ENCODE assay signal across 11 cellular contexts in the genomic region with DNA sequence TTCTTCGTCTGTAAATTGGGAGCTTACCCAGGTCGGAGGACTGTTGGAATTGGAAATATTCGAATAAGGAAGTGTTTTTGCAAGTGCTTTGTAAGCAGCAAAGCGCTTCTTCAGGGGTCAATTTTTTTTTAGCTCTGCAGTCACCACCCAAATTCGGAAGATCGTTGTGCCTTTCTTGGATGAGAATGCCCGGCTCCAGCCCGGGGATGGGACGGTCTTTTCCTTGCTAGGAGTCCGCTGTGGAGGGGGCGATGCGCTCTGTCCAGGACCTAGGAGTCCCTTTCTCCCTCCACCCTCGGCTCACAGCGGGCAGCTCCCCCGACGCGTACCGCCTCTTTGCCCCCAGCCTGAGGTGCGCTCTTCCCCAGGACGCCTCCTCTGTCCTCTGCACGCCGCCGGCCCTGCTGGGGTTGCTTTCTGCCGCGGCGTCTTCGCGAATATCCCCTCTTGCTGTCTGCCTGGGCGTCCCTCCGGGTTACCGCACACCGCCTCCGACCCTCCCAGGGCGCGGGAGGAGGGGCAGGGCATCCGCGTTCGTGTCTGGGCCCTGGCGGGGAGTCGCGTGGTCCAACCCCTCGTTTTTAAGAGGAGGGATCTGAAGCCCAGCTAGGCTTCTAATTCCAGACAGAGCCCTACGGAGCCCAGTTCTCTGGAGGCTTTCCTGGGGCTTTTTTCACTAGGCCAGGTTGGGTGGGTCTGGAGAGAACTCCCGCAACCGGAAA.
A peak's percentile ranks its signal among the peaks of the same experiment; 100 is the strongest.
DNase-seq lines count a peak whose midpoint lies in the region; ATAC-seq and TF ChIP-seq lines count a peak whose summit lies in the region.
"Had no signal": no experiment of that assay in that cellular context is flagged by ENCODE, and none has a peak within 500 bp of the region (broad histone marks: within the 10 kb centered on the region; RNA-seq: fewer than 3 reads in every experiment).

No MANE protein-coding gene starts in this region.

- H3K27ac ChIP-seq in right cardiac atrium (ENCODE audit: low read length) (no peak overlapping the region), right atrium auricular region (no peak overlapping the region), right lobe of liver (no peak overlapping the region), caudate nucleus (ENCODE audit: low read depth, low read length) (no peak overlapping the region)
- H3K27ac ChIP-seq: gastrocnemius medialis had no signal

- no peak for DNase-seq in right cardiac atrium
- DNase-seq in right atrium auricular region (ENCODE audit: low spot score), result no peak
- peak; percentile 15 to 27 for DNase-seq in activated T-cell treated with anti-CD3 and anti-CD28 coated beads, Interleukin-2, amount 50 U/mL, for 72 hours
- no peak for DNase-seq in right lobe of liver
- DNase-seq in type B pancreatic cell (ENCODE audit: extremely low spot score, unreplicated experiment), result no peak
- DNase-seq in caudate nucleus (lab: John Stamatoyannopoulos, UW), result no peak
- DNase-seq in activated gamma-delta T cell treated with Interleukin-2 at 50 U/mL for 16 hours, result no peak
- DNase-seq in NCI-H187 (lab: John Stamatoyannopoulos, UW), result no peak
- DNase-seq: gastrocnemius medialis, GOT3, NCI-H510A treated with DMSO at 0.1 percent for 48 hours had no signal

- intact Hi-C loops in right cardiac atrium (cut with DNase I) (no loop called here), right lobe of liver (cut with DNase I) (no loop called here)

- 3% methylated on average over 45 of the region's 45 CpGs for WGBS in right cardiac atrium
- WGBS in right lobe of liver (ENCODE audit: insufficient coverage, low coverage, low lambda C conversion rate, missing lambda C conversion rate), result 2% methylated on average over 35 of the region's 45 CpGs

- H3K4me3 ChIP-seq in right cardiac atrium (ENCODE audit: low read length) (peak overlapping the region; percentile 4), right atrium auricular region (peak overlapping the region in 1 of 2 donors; percentile 18), right lobe of liver (peak overlapping the region in 1 of 3 donors; percentile 16)

- H3K27me3 ChIP-seq in right cardiac atrium (ENCODE audit: control insufficient read depth, insufficient read depth), result no peaks in the 10 kb centered on the region
- peaks cover 38 to 54% of the 10 kb centered on the region in 2 donors for H3K27me3 ChIP-seq in right atrium auricular region
- peaks cover 8 to 49% of the 10 kb centered on the region in 2 donors for H3K27me3 ChIP-seq in right lobe of liver

- ATAC-seq in right cardiac atrium (no peak), right lobe of liver (peak; percentile 16 to 23 (median 22))
- ATAC-seq in activated T-cell treated with anti-CD3 and anti-CD28 coated beads, Interleukin-2, amount 50 U/mL, for 72 hours (replicated peaks in 1 of 2), result peak; percentile 30 to 33
- ATAC-seq: gastrocnemius medialis had no signal

- H3K36me3 ChIP-seq in right atrium auricular region (no peaks in the 10 kb centered on the region), right lobe of liver (no peaks in the 10 kb centered on the region)
- H3K36me3 ChIP-seq: gastrocnemius medialis had no signal

- H3K27me3 Mint-ChIP-seq in activated T-cell treated with anti-CD3 and anti-CD28 coated beads, Interleukin-2, amount 50 U/mL, for 72 hours (ENCODE audit: low read depth), result peaks cover 80% of the 10 kb centered on the region
- H3K27me3 Mint-ChIP-seq in type B pancreatic cell, result peaks cover 83% of the 10 kb centered on the region

- H3K9me3 ChIP-seq in right cardiac atrium (ENCODE audit: control insufficient read depth, low read length) (no peaks in the 10 kb centered on the region), right atrium auricular region (no peaks in the 10 kb centered on the region), right lobe of liver (no peaks in the 10 kb centered on the region)
- H3K9me3 ChIP-seq: gastrocnemius medialis had no signal

- H3K4me3 Mint-ChIP-seq in activated T-cell treated with anti-CD3 and anti-CD28 coated beads, Interleukin-2, amount 50 U/mL, for 72 hours, result peak overlapping the region; percentile 62 to 80
- peak overlapping the region; percentile 73 for H3K4me3 Mint-ChIP-seq in type B pancreatic cell

- no peak overlapping the region for H3K27ac Mint-ChIP-seq in activated T-cell treated with anti-CD3 and anti-CD28 coated beads, Interleukin-2, amount 50 U/mL, for 72 hours
- H3K27ac Mint-ChIP-seq in type B pancreatic cell, result no peak overlapping the region

- H3K36me3 Mint-ChIP-seq in activated T-cell treated with anti-CD3 and anti-CD28 coated beads, Interleukin-2, amount 50 U/mL, for 72 hours (ENCODE audit: insufficient read depth in 2 of 2), result peaks cover 0 to 3% of the 10 kb centered on the region in 2 donors
- no peaks in the 10 kb centered on the region for H3K36me3 Mint-ChIP-seq in type B pancreatic cell

- no peaks in the 10 kb centered on the region for H3K9me3 Mint-ChIP-seq in activated T-cell treated with anti-CD3 and anti-CD28 coated beads, Interleukin-2, amount 50 U/mL, for 72 hours
- H3K9me3 Mint-ChIP-seq in type B pancreatic cell, result no peaks in the 10 kb centered on the region

- TF ChIP-seq POLR2A in right lobe of liver (IDR thresholded peaks at IDR 0.05), result no peak

- TF ChIP-seq CTCF in right atrium auricular region (IDR thresholded peaks at IDR 0.05) (no peak), right lobe of liver (IDR thresholded peaks at IDR 0.05) (no peak), type B pancreatic cell (conservative IDR thresholded peaks at IDR 0.05) (no peak)

- H3K4me1 ChIP-seq in right cardiac atrium (ENCODE audit: control insufficient read depth, insufficient read depth, low read length) (no peaks in the 10 kb centered on the region), right atrium auricular region (peaks cover 0 to 50% of the 10 kb centered on the region in 2 donors), right lobe of liver (peaks cover 0 to 30% (median 9%) of the 10 kb centered on the region in 4 donors)

- H3K4me1 Mint-ChIP-seq in activated T-cell treated with anti-CD3 and anti-CD28 coated beads, Interleukin-2, amount 50 U/mL, for 72 hours (ENCODE audit: low read depth), result peaks cover 47% of the 10 kb centered on the region
- H3K4me1 Mint-ChIP-seq in type B pancreatic cell (ENCODE audit: unreplicated experiment), result peaks cover 25% of the 10 kb centered on the region

Comparison
In these comparisons a context has a peak if more than half of its experiments do, and no peak if none do; other contexts are left out.
1. ATAC-seq: peak in activated T-cell treated with anti-CD3 and anti-CD28 coated beads, Interleukin-2, amount 50 U/mL, for 72 hours (2 of 2) and right lobe of liver (4 of 4); none in right cardiac atrium (0 of 2).
2. DNase-seq: peak in activated T-cell treated with anti-CD3 and anti-CD28 coated beads, Interleukin-2, amount 50 U/mL, for 72 hours (2 of 2); none in right cardiac atrium (0 of 3), right atrium auricular region (single experiment), right lobe of liver (0 of 3), type B pancreatic cell (single experiment), caudate nucleus (0 of 61), activated gamma-delta T cell treated with Interleukin-2 at 50 U/mL for 16 hours (single experiment) and NCI-H187 (0 of 2).